Comparison of ENCODE assay signal across 9 cellular contexts in genomic region chr12:52121848-52122838, GRCh38. TPM values are rescaled to one million over a fixed set of nuclear protein-coding genes. Genes with fewer than 3 reads are reported as not detected.
A peak's percentile ranks its signal among the peaks of the same experiment; 100 is the strongest.
DNase-seq lines count a peak whose midpoint lies in the region; ATAC-seq and TF ChIP-seq lines count a peak whose summit lies in the region.
"Had no signal": no experiment of that assay in that cellular context is flagged by ENCODE, and none has a peak within 500 bp of the region (broad histone marks: within the 10 kb centered on the region; RNA-seq: fewer than 3 reads in every experiment).

No MANE protein-coding gene starts in this region.

- no peaks in the 10 kb centered on the region for H3K4me1 ChIP-seq in aorta (ENCODE audit: control insufficient read depth in 1 of 2, insufficient read depth in 2 of 2, low read length in 2 of 2)

- DNase-seq in COLO668 (lab: John Stamatoyannopoulos, UW; ENCODE audit: unreplicated experiment), result peak; percentile 70
- DNase-seq in RPMI7951 (ENCODE audit: low read depth), result peak; percentile 48
- DNase-seq in activated gamma-delta T cell treated with anti-CD3 and anti-CD28 coated beads, Interleukin-2, amount 50 U/mL, for 16 hours (ENCODE audit: low read depth), result peak; percentile 42
- DNase-seq in glutamatergic neuron, result peak; percentile 88
- peak; percentile 28 for DNase-seq in pons (ENCODE audit: low spot score)
- DNase-seq in aorta, result peak; percentile 60 to 89

- no peak overlapping the region for H3K4me3 ChIP-seq in aorta (ENCODE audit: low read length in 2 of 2)

- H3K27ac Mint-ChIP-seq in IgD-negative memory B cell, result peak overlapping the region; percentile 47 to 79 (median 74)
- peak overlapping the region; percentile 66 for H3K27ac Mint-ChIP-seq in glutamatergic neuron (ENCODE audit: unreplicated experiment)

- peak overlapping the region in 2 of 4 donors; percentile 7 to 57 for H3K4me3 Mint-ChIP-seq in IgD-negative memory B cell
- peak overlapping the region; percentile 28 for H3K4me3 Mint-ChIP-seq in glutamatergic neuron (ENCODE audit: unreplicated experiment)

- H3K27me3 Mint-ChIP-seq in IgD-negative memory B cell (peaks cover 14% of the 10 kb centered on the region), glutamatergic neuron (ENCODE audit: unreplicated experiment) (peaks cover 16% of the 10 kb centered on the region)

- H3K27me3 ChIP-seq in aorta (ENCODE audit: control insufficient read depth in 1 of 2, insufficient read depth in 2 of 2, low read length in 1 of 2), result peaks cover 0 to 2% of the 10 kb centered on the region in 2 donors

- peaks cover 14 to 29% (median 22%) of the 10 kb centered on the region in 3 donors for H3K4me1 Mint-ChIP-seq in IgD-negative memory B cell
- peaks cover 25% of the 10 kb centered on the region for H3K4me1 Mint-ChIP-seq in glutamatergic neuron (ENCODE audit: low read depth, unreplicated experiment)

- no peaks in the 10 kb centered on the region for H3K9me3 ChIP-seq in aorta (ENCODE audit: control insufficient read depth, low read length)

- H3K9me3 Mint-ChIP-seq in IgD-negative memory B cell (no peaks in the 10 kb centered on the region), glutamatergic neuron (ENCODE audit: unreplicated experiment) (peaks cover 12% of the 10 kb centered on the region)

- 27 to 31% methylated on average over 20 of the region's 20 CpGs for WGBS in aorta, 2 donors

- no peak for ATAC-seq in aorta (ENCODE audit: low FRiP score)
- no peak for ATAC-seq in HG02763 (IDR thresholded peaks at IDR 0.05; ENCODE audit: unreplicated experiment)

- H3K36me3 ChIP-seq in aorta (ENCODE audit: control insufficient read depth in 1 of 2, insufficient read depth in 2 of 2, low read length in 1 of 2), result no peaks in the 10 kb centered on the region

- intact Hi-C loops in aorta (cut with DNase I), result no loop called here

- peak; percentile 94 for TF ChIP-seq CTCF in glutamatergic neuron (IDR thresholded peaks at IDR 0.05; ENCODE audit: partially characterized antibody, unreplicated experiment)

- H3K27ac ChIP-seq in aorta (ENCODE audit: low read depth in 1 of 2, low read length in 2 of 2), result no peak overlapping the region

- H3K36me3 Mint-ChIP-seq in IgD-negative memory B cell, result no peaks in the 10 kb centered on the region
- no peaks in the 10 kb centered on the region for H3K36me3 Mint-ChIP-seq in glutamatergic neuron (ENCODE audit: unreplicated experiment)

RNA-seq across cellular contexts. Expression of gene SMIM41, which starts 42.6 kb away (rescaled TPM):
- not detected for polyA plus RNA-seq in IgD-negative memory B cell
- total RNA-seq in RPMI7951 (2014; rRNA removed; shearing (Covaris generic)), result not detected in 2 replicates
- total RNA-seq in glutamatergic neuron (ENCODE audit: unreplicated experiment), result 0.88 TPM
- total RNA-seq in aorta, result under 1 TPM in 1 of 2 donors, not detected in 1; 0.84 TPM
- not detected for polyA plus RNA-seq in aorta
- total RNA-seq: HT1080 had no signal

RNA-seq across cellular contexts. Expression of gene ATG101, which starts 52.4 kb away (rescaled TPM):
- polyA plus RNA-seq in IgD-negative memory B cell (25.4 TPM), aorta (10 to 100 TPM; 40.9 to 44.0 TPM)
- 46.5 and 56.1 TPM in 2 replicates for total RNA-seq in RPMI7951 (2014; rRNA removed; shearing (Covaris generic))
- total RNA-seq in glutamatergic neuron (ENCODE audit: unreplicated experiment) (26.2 TPM), aorta (10 to 100 TPM; 28.2 to 32.2 TPM)

Comparison
In these comparisons a context has a peak if more than half of its experiments do, and no peak if none do; other contexts are left out.
1. DNase-seq: peak in every context shown above with its lines; median percentile 88 in glutamatergic neuron; 74 in aorta; 70 in COLO668; 48 in RPMI7951; 42 in activated gamma-delta T cell treated with anti-CD3 and anti-CD28 coated beads, Interleukin-2, amount 50 U/mL, for 16 hours; 28 in pons.